Comparison of ENCODE assay signal across 13 cellular contexts in genomic region chr4:147192679-147193078, GRCh38.
DNase-seq lines count a peak whose midpoint lies in the region; ATAC-seq and TF ChIP-seq lines count a peak whose summit lies in the region.
"Had no signal": no experiment of that assay in that cellular context is flagged by ENCODE, and none has a peak within 500 bp of the region (broad histone marks: within the 10 kb centered on the region; RNA-seq: fewer than 3 reads in every experiment).

No MANE protein-coding gene starts in this region.

- H3K4me3 ChIP-seq in adipocyte (ENCODE audit: low read length) (no peak overlapping the region), tibial nerve (no peak overlapping the region)
- H3K4me3 ChIP-seq: A549, GM23338 had no signal

- H3K9ac ChIP-seq in adipocyte (ENCODE audit: low read length), result no peak overlapping the region

- ATAC-seq in GM21360 (IDR thresholded peaks at IDR 0.05; ENCODE audit: unreplicated experiment), result no peak
- no peak for ATAC-seq in HG02678 (IDR thresholded peaks at IDR 0.05; ENCODE audit: unreplicated experiment)
- ATAC-seq: A549; CD8-positive, alpha-beta T cell; GM23338 had no signal

- H3K27me3 Mint-ChIP-seq in chondrocyte (ENCODE audit: low read depth), result no peaks in the 10 kb centered on the region

- peaks cover 16% of the 10 kb centered on the region for H3K9me3 Mint-ChIP-seq in chondrocyte (ENCODE audit: low read depth)

- no peak overlapping the region for H3K27ac ChIP-seq in tibial nerve
- H3K27ac ChIP-seq: A549 had no signal

- H3K4me3 Mint-ChIP-seq in chondrocyte (ENCODE audit: unreplicated experiment), result no peak overlapping the region
- H3K4me3 Mint-ChIP-seq: CD14-positive monocyte; CD8-positive, alpha-beta T cell; GM23338 had no signal

- peaks cover 50% of the 10 kb centered on the region for H3K4me1 Mint-ChIP-seq in chondrocyte (ENCODE audit: low read depth)
- H3K4me1 Mint-ChIP-seq: CD14-positive monocyte had no signal

- H3K9me3 ChIP-seq in adipocyte (ENCODE audit: control insufficient read depth, low read length) (peaks cover 5% of the 10 kb centered on the region), tibial nerve (no peaks in the 10 kb centered on the region)
- H3K9me3 ChIP-seq: A549, Caco-2 had no signal

- H3K36me3 ChIP-seq in adipocyte (ENCODE audit: control insufficient read depth, insufficient read depth, low read length, severe bottlenecking) (no peaks in the 10 kb centered on the region), tibial nerve (no peaks in the 10 kb centered on the region)

- peak; percentile 61 for DNase-seq in adipocyte (ENCODE audit: low read depth)
- no peak for DNase-seq in chondrocyte (ENCODE audit: low spot score)
- DNase-seq in hepatic stellate cell (ENCODE audit: low spot score), result peak; percentile 8
- DNase-seq in tibial nerve (ENCODE audit: low spot score in 2 of 2), result no peak
- DNase-seq: Caco-2; CD8-positive, alpha-beta T cell; DND-41; H7 had no signal

- H3K27ac Mint-ChIP-seq in chondrocyte (ENCODE audit: unreplicated experiment), result peak overlapping the region; percentile 47
- H3K27ac Mint-ChIP-seq: CD14-positive monocyte; CD8-positive, alpha-beta T cell; GM23338 had no signal

- H3K36me3 Mint-ChIP-seq in chondrocyte (ENCODE audit: low read depth), result peaks cover 10% of the 10 kb centered on the region
- H3K36me3 Mint-ChIP-seq: CD14-positive monocyte; CD8-positive, alpha-beta T cell had no signal

- TF ChIP-seq POLR2A in tibial nerve (IDR thresholded peaks at IDR 0.05), result no peak

- TF ChIP-seq EP300 in tibial nerve (IDR thresholded peaks at IDR 0.05), result no peak

- TF ChIP-seq CTCF in chondrocyte (IDR thresholded peaks at IDR 0.05) (no peak), tibial nerve (IDR thresholded peaks at IDR 0.05) (no peak)

- H3K4me1 ChIP-seq in adipocyte (ENCODE audit: control insufficient read depth, insufficient read depth, low read length), result no peaks in the 10 kb centered on the region
- H3K4me1 ChIP-seq in tibial nerve, result peaks cover 0 to 9% (median 0%) of the 10 kb centered on the region in 4 donors
- H3K4me1 ChIP-seq: A549 had no signal

- H3K27me3 ChIP-seq in adipocyte (replicated peaks; ENCODE audit: control insufficient read depth, insufficient read depth, low read length) (no peaks in the 10 kb centered on the region), tibial nerve (no peaks in the 10 kb centered on the region)

Comparison
In these comparisons a context has a peak if more than half of its experiments do, and no peak if none do; other contexts are left out.
1. DNase-seq: peak in adipocyte (single experiment) and hepatic stellate cell (single experiment); none in chondrocyte (single experiment) and tibial nerve (0 of 2).